Comparison of ENCODE assay signal across 10 cellular contexts in genomic region chr1:1361982-1362423, GRCh38. TPM values are rescaled to one million over a fixed set of nuclear protein-coding genes. Genes with fewer than 3 reads are reported as not detected.
DNase-seq lines count a peak whose midpoint lies in the region; ATAC-seq and TF ChIP-seq lines count a peak whose summit lies in the region.
"Had no signal": no experiment of that assay in that cellular context is flagged by ENCODE, and none has a peak within 500 bp of the region (broad histone marks: within the 10 kb centered on the region; RNA-seq: fewer than 3 reads in every experiment).

No MANE protein-coding gene starts in this region.

- DNase-seq in IMR-90 (peak; percentile 85), dedifferentiated amniotic fluid mesenchymal stem cell (ENCODE audit: extremely low spot score) (peak; percentile 79), right lobe of liver (no peak), suprapubic skin (ENCODE audit: low spot score in 2 of 2) (no peak), NCI-H446 treated with DMSO at 0.1 percent for 48 hours (lab: John Stamatoyannopoulos, UW) (no peak), Ammon's horn (ENCODE audit: low spot score) (no peak), NCI-H524 treated with DMSO at 0.1 percent for 48 hours (lab: John Stamatoyannopoulos, UW) (no peak)
- DNase-seq: cerebellar nuclear complex had no signal

- peak overlapping the region; percentile 30 to 99 for H4K8ac ChIP-seq in IMR-90 (ENCODE audit: low read depth in 2 of 2, low read length in 2 of 2)

- H3K4me3 Mint-ChIP-seq in stimulated activated memory B cell treated with anti-CD40 and anti-IgM and Interleukin-4, amounts not matched to agents 10 μg/mL and 1 μg/mL and 100 μg/mL, for 72 hours = no peak overlapping the region
- H3K4me3 Mint-ChIP-seq: naive thymus-derived CD8-positive, alpha-beta T cell had no signal

- H3K27me3 ChIP-seq in IMR-90 (ENCODE audit: control insufficient read depth, insufficient read depth, low read length) (no peaks in the 10 kb centered on the region), right lobe of liver (no peaks in the 10 kb centered on the region), suprapubic skin (no peaks in the 10 kb centered on the region)

- H3K9me3 ChIP-seq in IMR-90 (ENCODE audit: control insufficient read depth, insufficient read depth, low read length) (no peaks in the 10 kb centered on the region), right lobe of liver (no peaks in the 10 kb centered on the region), suprapubic skin (no peaks in the 10 kb centered on the region)

- TF ChIP-seq POLR2A in IMR-90 (IDR thresholded peaks at IDR 0.05; ENCODE audit: low read depth, low read length) (no peak), right lobe of liver (IDR thresholded peaks at IDR 0.05) (no peak), suprapubic skin (IDR thresholded peaks at IDR 0.05) (no peak)

- peaks cover 4 to 22% of the 10 kb centered on the region in 2 experiments; a peak in 3 of 4 replicates for H3K79me1 ChIP-seq in IMR-90 (ENCODE audit: low read depth in 1 of 2, low read length in 2 of 2)

- H3K9me1 ChIP-seq in IMR-90 (ENCODE audit: insufficient read depth, low read length) = peaks cover 15% of the 10 kb centered on the region

- peak overlapping the region; percentile 92 for H3K18ac ChIP-seq in IMR-90 (ENCODE audit: low read depth, low read length)

- POLR2A ChIA-PET in IMR-90 (lab: Charles Lee; ENCODE audit: unreplicated experiment) = no interaction called here

- H2BK20ac ChIP-seq in IMR-90 (ENCODE audit: low read depth, low read length) = peak overlapping the region; percentile 99

- CTCF ChIA-PET in IMR-90 (lab: Yijun Ruan, JAX) = no interaction called here

- H3K27ac ChIP-seq in IMR-90 (ENCODE audit: insufficient read depth, low read length) = peak overlapping the region; percentile 88
- H3K27ac ChIP-seq in right lobe of liver = no peak overlapping the region
- peak overlapping the region; percentile 72 for H3K27ac ChIP-seq in suprapubic skin

- H3K4me1 Mint-ChIP-seq in stimulated activated memory B cell treated with anti-CD40 and anti-IgM and Interleukin-4, amounts not matched to agents 10 μg/mL and 1 μg/mL and 100 μg/mL, for 72 hours = peaks cover 30% of the 10 kb centered on the region

- peak overlapping the region; percentile 99 for H4K91ac ChIP-seq in IMR-90 (ENCODE audit: insufficient read depth, low read depth, low read length)

- 40% methylated on average over 2 of the region's 13 CpGs; no CpG with 5 or more reads in 1 of the 2 experiments for WGBS in IMR-90 (ENCODE audit: extremely low coverage in 2 of 2, insufficient read length in 1 of 2), 2 experiments
- 48% methylated on average over 5 of the region's 13 CpGs for WGBS in right lobe of liver (ENCODE audit: insufficient coverage, low coverage, low lambda C conversion rate, missing lambda C conversion rate)
- WGBS in suprapubic skin = 24% methylated on average over 13 of the region's 13 CpGs

- H2AK9ac ChIP-seq in IMR-90 (replicated peaks; ENCODE audit: low read depth, low read length, poor library complexity) = peak overlapping the region; percentile 94

- peak overlapping the region; percentile 85 for H3K56ac ChIP-seq in IMR-90 (ENCODE audit: extremely low read depth, insufficient read depth, low read length)

- H4K5ac ChIP-seq in IMR-90 (ENCODE audit: low read depth, low read length) = peak overlapping the region; percentile 90

- TF ChIP-seq RAD21 in IMR-90 (IDR thresholded peaks at IDR 0.05; ENCODE audit: low read length) = peak; percentile 50; the same call in 1 of the 2 replicates

- H2BK5ac ChIP-seq in IMR-90 (ENCODE audit: low read depth, low read length, poor library complexity, severe bottlenecking) = peak overlapping the region; percentile 98

- dilution Hi-C loops in IMR-90 (cut with HindIII; ENCODE audit: low sequenced_read_pairs, unreplicated experiment) = no loop called here

- TF ChIP-seq CTCF in IMR-90 (conservative IDR thresholded peaks at IDR 0.05; ENCODE audit: low read depth, low read length) (peak; percentile 47), right lobe of liver (IDR thresholded peaks at IDR 0.05) (no peak), suprapubic skin (IDR thresholded peaks at IDR 0.05) (no peak)

- H3K36me3 ChIP-seq in IMR-90 (ENCODE audit: control insufficient read depth, insufficient read depth, low read length) = no peaks in the 10 kb centered on the region
- no peaks in the 10 kb centered on the region for H3K36me3 ChIP-seq in right lobe of liver
- no peaks in the 10 kb centered on the region for H3K36me3 ChIP-seq in suprapubic skin

- H3K4me2 ChIP-seq in IMR-90 (ENCODE audit: low read depth, low read length) = peak overlapping the region; percentile 18

- H3K14ac ChIP-seq in IMR-90 (replicated peaks; ENCODE audit: low read depth, low read length) = peak overlapping the region; percentile 98

- H2BK15ac ChIP-seq in IMR-90 (ENCODE audit: low read depth, low read length) = peak overlapping the region; percentile 95; the same call in 2 of the 3 replicates

- no peak overlapping the region for H3K27ac Mint-ChIP-seq in stimulated activated memory B cell treated with anti-CD40 and anti-IgM and Interleukin-4, amounts not matched to agents 10 μg/mL and 1 μg/mL and 100 μg/mL, for 72 hours

- peak overlapping the region; percentile 93 for H2AFZ ChIP-seq in IMR-90 (replicated peaks; ENCODE audit: low read length, poor library complexity)

- H3K9ac ChIP-seq in IMR-90 (ENCODE audit: low read depth, low read length) = peak overlapping the region; percentile 80

- H2AK5ac ChIP-seq in IMR-90 (ENCODE audit: low read depth, low read length) = peak overlapping the region; percentile 92; the same call in 1 of the 2 replicates

- intact Hi-C loops in IMR-90 (cut with micrococcal nuclease) (no loop called here), right lobe of liver (cut with DNase I) (no loop called here)

- H3K4ac ChIP-seq in IMR-90 (ENCODE audit: low read depth, low read length) = peak overlapping the region; percentile 100

- H2BK120ac ChIP-seq in IMR-90 (ENCODE audit: low read depth, low read length) = peak overlapping the region; percentile 99

- in situ Hi-C loops in IMR-90 (cut with MboI; ENCODE audit: low sequenced_read_pairs) = no loop called here

- no peaks in the 10 kb centered on the region for H3K9me3 Mint-ChIP-seq in stimulated activated memory B cell treated with anti-CD40 and anti-IgM and Interleukin-4, amounts not matched to agents 10 μg/mL and 1 μg/mL and 100 μg/mL, for 72 hours
- H3K9me3 Mint-ChIP-seq: naive thymus-derived CD8-positive, alpha-beta T cell had no signal

- H4K20me1 ChIP-seq in IMR-90 (ENCODE audit: insufficient read depth, low read length) = 0 out of 2 replicates have a peak, but pooled peaks cover under 1% of the 10 kb centered on the region

- peak overlapping the region; percentile 55; the same call in 1 of the 2 replicates for H3K23ac ChIP-seq in IMR-90 (ENCODE audit: low read depth, low read length)

- no peak overlapping the region for H3K4me3 ChIP-seq in IMR-90 (ENCODE audit: insufficient read depth, low read depth, low read length)
- no peak overlapping the region for H3K4me3 ChIP-seq in right lobe of liver
- H3K4me3 ChIP-seq in suprapubic skin = peak overlapping the region; percentile 7

- BruUV-seq in IMR-90 (replicated peaks; lab: Mats Ljungman, UMichigan) = no TSS peak

- no peak for TF ChIP-seq EP300 in suprapubic skin (IDR thresholded peaks at IDR 0.05)

- peaks cover 31% of the 10 kb centered on the region for H3K4me1 ChIP-seq in IMR-90 (ENCODE audit: control insufficient read depth, insufficient read depth, low read length)
- H3K4me1 ChIP-seq in right lobe of liver = no peaks in the 10 kb centered on the region
- H3K4me1 ChIP-seq in suprapubic skin = peaks cover 44% of the 10 kb centered on the region

- no peaks in the 10 kb centered on the region for H3K36me3 Mint-ChIP-seq in stimulated activated memory B cell treated with anti-CD40 and anti-IgM and Interleukin-4, amounts not matched to agents 10 μg/mL and 1 μg/mL and 100 μg/mL, for 72 hours
- H3K36me3 Mint-ChIP-seq: naive thymus-derived CD8-positive, alpha-beta T cell had no signal

- ATAC-seq in IMR-90 (ENCODE audit: low read depth) = peak; percentile 42
- ATAC-seq in right lobe of liver = peak in 3 of 4 donors; percentile 16 to 43 (median 30)
- ATAC-seq in stimulated activated memory B cell treated with anti-CD40 and anti-IgM and Interleukin-4, amounts not matched to agents 10 μg/mL and 1 μg/mL and 100 μg/mL, for 72 hours = no peak
- ATAC-seq: naive thymus-derived CD8-positive, alpha-beta T cell had no signal

- peaks cover 40% of the 10 kb centered on the region for H3K27me3 Mint-ChIP-seq in stimulated activated memory B cell treated with anti-CD40 and anti-IgM and Interleukin-4, amounts not matched to agents 10 μg/mL and 1 μg/mL and 100 μg/mL, for 72 hours

RNA-seq across cellular contexts. Expression of gene MXRA8, which starts 3.6 kb away (rescaled TPM):
- 92.5 and 97.8 TPM in 2 replicates for total RNA-seq in IMR-90 (2012; rRNA removed)
- polyA plus RNA-seq in IMR-90 (2012; rRNA removed) = 469 and 502 TPM in 2 replicates
- 392 and 634 TPM in 2 replicates for polyA plus RNA-seq in IMR-90 (2012; cell fraction: cytosol; rRNA removed)
- 1,013 and 2,455 TPM in 2 replicates for polyA plus RNA-seq in IMR-90 (2012; cell fraction: nucleus; rRNA removed; ENCODE audit: low replicate concordance)
- 10 to 100 TPM in 2 of 6 experiments, 1 to 10 TPM in 4; 2.2 to 11.9 (median 3.3) TPM for total RNA-seq in right lobe of liver
- total RNA-seq in suprapubic skin = 10 to 100 TPM; 18.6 to 43.5 (median 21.9) TPM

RNA-seq across cellular contexts. Expression of gene DVL1, which starts 12.8 kb away (rescaled TPM):
- total RNA-seq in IMR-90 (2012; rRNA removed) = 27.2 and 27.5 TPM in 2 replicates
- 35.9 and 47.6 TPM in 2 replicates for polyA plus RNA-seq in IMR-90 (2012; rRNA removed)
- polyA plus RNA-seq in IMR-90 (2012; cell fraction: cytosol; rRNA removed) = 17.5 and 35.8 TPM in 2 replicates
- polyA plus RNA-seq in IMR-90 (2012; cell fraction: nucleus; rRNA removed; ENCODE audit: low replicate concordance) = 176 and 462 TPM in 2 replicates
- total RNA-seq in right lobe of liver = 10 to 100 TPM; 32.7 to 54.6 (median 41.2) TPM
- total RNA-seq in suprapubic skin = 100 to 1,000 TPM in 3 of 4 donors, 10 to 100 TPM in 1; 99.4 to 151 (median 106) TPM

RNA-seq across cellular contexts. Expression of gene AURKAIP1, which starts 13.0 kb away (rescaled TPM):
- 45.7 and 63.0 TPM in 2 replicates for total RNA-seq in IMR-90 (2012; rRNA removed)
- polyA plus RNA-seq in IMR-90 (2012; rRNA removed) = 107 and 129 TPM in 2 replicates
- 140 and 151 TPM in 2 replicates for polyA plus RNA-seq in IMR-90 (2012; cell fraction: cytosol; rRNA removed)
- polyA plus RNA-seq in IMR-90 (2012; cell fraction: nucleus; rRNA removed; ENCODE audit: low replicate concordance) = 73.9 and 142 TPM in 2 replicates
- total RNA-seq in right lobe of liver = 100 to 1,000 TPM in 3 of 6 experiments, 10 to 100 TPM in 3; 70.0 to 140 (median 104) TPM
- 100 to 1,000 TPM in 1 of 4 donors, 10 to 100 TPM in 3; 55.8 to 106 (median 86.1) TPM for total RNA-seq in suprapubic skin

RNA-seq across cellular contexts. Expression of gene TAS1R3, which starts 30.9 kb away (rescaled TPM):
- total RNA-seq in IMR-90 (2012; rRNA removed) (under 0.01 TPM in 1 of 2 replicates, not detected in the other), right lobe of liver (1 to 10 TPM in 2 of 6 experiments, under 1 TPM in 4; 0.10 to 2.7 (median 0.33) TPM), suprapubic skin (1 to 10 TPM in 1 of 4 donors, under 1 TPM in 3; 0.56 to 1.8 (median 0.82) TPM)
- 0.05 and 0.06 TPM in 2 replicates for polyA plus RNA-seq in IMR-90 (2012; rRNA removed)
- polyA plus RNA-seq in IMR-90 (2012; cell fraction: cytosol; rRNA removed) = 0.04 TPM in 1 of 2 replicates, not detected in the other
- 0.56 and 1.9 TPM in 2 replicates for polyA plus RNA-seq in IMR-90 (2012; cell fraction: nucleus; rRNA removed; ENCODE audit: low replicate concordance)

RNA-seq across cellular contexts. Expression of gene CCNL2, which starts 37.1 kb away (rescaled TPM):
- total RNA-seq in IMR-90 (2012; rRNA removed) = 53.9 and 61.1 TPM in 2 replicates
- polyA plus RNA-seq in IMR-90 (2012; rRNA removed) = 209 and 239 TPM in 2 replicates
- polyA plus RNA-seq in IMR-90 (2012; cell fraction: cytosol; rRNA removed) = 37.1 and 43.3 TPM in 2 replicates
- 2,162 and 3,411 TPM in 2 replicates for polyA plus RNA-seq in IMR-90 (2012; cell fraction: nucleus; rRNA removed; ENCODE audit: low replicate concordance)
- 100 to 1,000 TPM in 4 of 6 experiments, 10 to 100 TPM in 2; 80.8 to 127 (median 101) TPM for total RNA-seq in right lobe of liver
- total RNA-seq in suprapubic skin = 100 to 1,000 TPM; 136 to 599 (median 160) TPM

Comparison
In these comparisons a context has a peak if more than half of its experiments do, and no peak if none do; other contexts are left out.
1. DNase-seq: peak in IMR-90 (single experiment) and dedifferentiated amniotic fluid mesenchymal stem cell (single experiment); none in right lobe of liver (0 of 3), suprapubic skin (0 of 2), NCI-H446 treated with DMSO at 0.1 percent for 48 hours (single experiment), Ammon's horn (single experiment) and NCI-H524 treated with DMSO at 0.1 percent for 48 hours (single experiment).
2. H3K27ac ChIP-seq: peak in IMR-90 (single experiment) and suprapubic skin (single experiment); none in right lobe of liver (0 of 3).